In genomic region chr12:132417741-132418140, GRCh38 we compare ENCODE assay signal across 24 cellular contexts.
DNase-seq lines count a peak whose midpoint lies in the region; ATAC-seq, FAIRE-seq and TF ChIP-seq lines count a peak whose summit lies in the region.
"Had no signal": no experiment of that assay in that cellular context is flagged by ENCODE, and none has a peak within 500 bp of the region (broad histone marks: within the 10 kb centered on the region; RNA-seq: fewer than 3 reads in every experiment).

No MANE protein-coding gene starts in this region.

- peak overlapping the region; percentile 80; the same call in 1 of the 2 replicates for H4K8ac ChIP-seq in H1 (ENCODE audit: extremely low read depth, insufficient read depth, low read length)

- H2BK20ac ChIP-seq in H1 (ENCODE audit: low read length) = no peak overlapping the region

- H3K4ac ChIP-seq in H1 (replicated peaks; ENCODE audit: insufficient read length, low read depth, low read length) = no peak overlapping the region

- no peak overlapping the region for H2BK120ac ChIP-seq in H1 (replicated peaks; ENCODE audit: low read depth, low read length)

- no peaks in the 10 kb centered on the region for H3K79me1 ChIP-seq in H1 (ENCODE audit: low read depth, low read length)

- H3K4me3 Mint-ChIP-seq in memory B cell (no peak overlapping the region), WTC11 (no peak overlapping the region)
- H3K4me3 Mint-ChIP-seq: CD4-positive, CD25-positive, alpha-beta regulatory T cell; CD8-positive, alpha-beta T cell; H9 had no signal

- TF ChIP-seq EP300 in HepG2 (IDR thresholded peaks at IDR 0.05; ENCODE audit: low read depth in 2 of 2, low read length in 2 of 2) = no peak
- TF ChIP-seq EP300 in HepG2 (CRISPR knock-in tag; IDR thresholded peaks at IDR 0.05; ENCODE audit: borderline replicate concordance) = no peak
- TF ChIP-seq EP300 in H1 (IDR thresholded peaks at IDR 0.05; ENCODE audit: borderline replicate concordance in 1 of 2, low read depth in 2 of 2, low read length in 2 of 2) = no peak

- H3K4me1 Mint-ChIP-seq in memory B cell (peaks cover 16% of the 10 kb centered on the region), WTC11 (no peaks in the 10 kb centered on the region)

- H3K27ac ChIP-seq in HepG2 (ENCODE audit: extremely low read length, insufficient read depth, low read length) (no peak overlapping the region), right lobe of liver (no peak overlapping the region), H1 (ENCODE audit: low read depth, low read length) (no peak overlapping the region), spleen (no peak overlapping the region)
- H3K27ac ChIP-seq: A549, C4-2B, GM23248 had no signal

- H3K9me3 Mint-ChIP-seq in memory B cell (no peaks in the 10 kb centered on the region), WTC11 (0 out of 2 replicates have a peak, but pooled peaks cover 2% of the 10 kb centered on the region)
- H3K9me3 Mint-ChIP-seq: CD8-positive, alpha-beta T cell had no signal

- H3K23me2 ChIP-seq in H1 (ENCODE audit: low read depth, low read length) = no peaks in the 10 kb centered on the region

- no peak overlapping the region for H3K14ac ChIP-seq in H1 (ENCODE audit: insufficient read length)

- H3K4me2 ChIP-seq in HepG2 (ENCODE audit: low read depth, low read length) (no peak overlapping the region), H1 (ENCODE audit: insufficient read depth in 1 of 2, low read depth in 2 of 2, low read length in 2 of 2) (no peak overlapping the region)
- H3K4me2 ChIP-seq: A549 had no signal

- DNase-seq in HepG2 (ENCODE audit: low spot score) = no peak
- DNase-seq in right lobe of liver = no peak
- DNase-seq in H1 (ENCODE audit: low read depth in 1 of 2, low spot score in 2 of 2) = no peak
- no peak for DNase-seq in memory B cell (ENCODE audit: low spot score in 2 of 2)
- peak; percentile 76 for DNase-seq in spleen
- DNase-seq in DMS153 treated with DMSO at 0.1 percent for 48 hours (lab: John Stamatoyannopoulos, UW; ENCODE audit: unreplicated experiment) = no peak
- DNase-seq in WTC11 (ENCODE audit: low spot score) = no peak
- no peak for DNase-seq in GF-D8 (lab: John Stamatoyannopoulos, UW)
- DNase-seq: 8988T; ACHN; AML-193; Caco-2; CD4-positive, CD25-positive, alpha-beta regulatory T cell; CD8-positive, alpha-beta T cell; DMS153; DND-41; GM23248; H9 had no signal

- no peak for TF ChIP-seq POLR2A in HepG2 (IDR thresholded peaks at IDR 0.05; ENCODE audit: insufficient read depth in 1 of 2, low read depth in 2 of 2, low read length in 2 of 2)
- TF ChIP-seq POLR2A in right lobe of liver (IDR thresholded peaks at IDR 0.05) = no peak
- no peak for TF ChIP-seq POLR2A in H1 (IDR thresholded peaks at IDR 0.05; ENCODE audit: control extremely low read depth in 1 of 2, low read depth in 2 of 2, low read length in 2 of 2)
- TF ChIP-seq POLR2A in spleen (IDR thresholded peaks at IDR 0.05) = no peak

- no peak overlapping the region for H3K56ac ChIP-seq in H1 (replicated peaks; ENCODE audit: insufficient read length, low read depth, low read length)

- POLR2A ChIA-PET in HepG2 (lab: Yijun Ruan, JAX) = no interaction called here
- POLR2A ChIA-PET in H1 (lab: Charles Lee; ENCODE audit: partially characterized antibody) = no interaction called here
- POLR2A ChIA-PET in WTC11 (lab: Charles Lee) = no interaction called here

- FAIRE-seq in HepG2 (lab: Jason Lieb, UNC) (no peak), H1 (lab: Jason Lieb, UNC) (no peak)
- FAIRE-seq: A549, G401.6, GM12878, GM19239 had no signal

- H4K20me1 ChIP-seq in HepG2 (ENCODE audit: insufficient read depth, low read length) (no peaks in the 10 kb centered on the region), H1 (replicated peaks in 1 of 2; ENCODE audit: control insufficient read depth in 1 of 2, insufficient read depth in 2 of 2, low read length in 2 of 2) (peaks cover 0 to 2% of the 10 kb centered on the region in 2 experiments)

- H3K9ac ChIP-seq in HepG2 (ENCODE audit: insufficient read depth, low read depth, low read length) (no peak overlapping the region), H1 (replicated peaks in 1 of 4; ENCODE audit: extremely low read depth in 1 of 4, low read depth in 3 of 4, low read length in 3 of 4) (no peak overlapping the region)
- H3K9ac ChIP-seq: GM23248 had no signal

- no peak overlapping the region for H2AFZ ChIP-seq in HepG2 (ENCODE audit: low read length)
- H2AFZ ChIP-seq in H1 (ENCODE audit: low read length) = no peak overlapping the region
- H2AFZ ChIP-seq: GM23248 had no signal

- H3K79me2 ChIP-seq in HepG2 (ENCODE audit: insufficient read depth, low read length) (no peaks in the 10 kb centered on the region), H1 (ENCODE audit: control insufficient read depth in 1 of 2, insufficient read depth in 2 of 2, low read length in 2 of 2) (no peaks in the 10 kb centered on the region)

- ATAC-seq in HepG2 (no peak), right lobe of liver (no peak), memory B cell (ENCODE audit: low read depth) (no peak), WTC11 (no peak)
- ATAC-seq: A549; CD8-positive, alpha-beta T cell; GM12878; HCT116 had no signal

- no peak overlapping the region for H3K18ac ChIP-seq in H1 (ENCODE audit: extremely low read depth, low read length)

- no peak overlapping the region for H2BK12ac ChIP-seq in H1 (ENCODE audit: low read depth, low read length)

- H3K9me3 ChIP-seq in HepG2 (ENCODE audit: low read length) (no peaks in the 10 kb centered on the region), right lobe of liver (no peaks in the 10 kb centered on the region), H1 (ENCODE audit: insufficient read depth in 2 of 2, low read depth in 1 of 2, low read length in 1 of 2) (no peaks in the 10 kb centered on the region), spleen (no peaks in the 10 kb centered on the region)
- H3K9me3 ChIP-seq: A549, Caco-2 had no signal

- no peak overlapping the region for H2AK5ac ChIP-seq in H1 (ENCODE audit: low read depth, low read length)

- no peaks in the 10 kb centered on the region for H3K36me3 ChIP-seq in HepG2 (replicated peaks in 1 of 2; ENCODE audit: control insufficient read depth in 1 of 2, insufficient read depth in 2 of 2, low read length in 2 of 2)
- H3K36me3 ChIP-seq in right lobe of liver = no peaks in the 10 kb centered on the region
- no peaks in the 10 kb centered on the region for H3K36me3 ChIP-seq in H1 (ENCODE audit: control insufficient read depth in 2 of 4, insufficient read depth in 4 of 4, low read length in 3 of 4)
- H3K36me3 ChIP-seq in spleen = no peaks in the 10 kb centered on the region

- H3K27ac Mint-ChIP-seq in memory B cell (peak overlapping the region; percentile 59), WTC11 (no peak overlapping the region)
- H3K27ac Mint-ChIP-seq: CD8-positive, alpha-beta T cell had no signal

- H3K36me3 Mint-ChIP-seq in memory B cell = no peaks in the 10 kb centered on the region
- no peaks in the 10 kb centered on the region for H3K36me3 Mint-ChIP-seq in WTC11
- H3K36me3 Mint-ChIP-seq: CD4-positive, CD25-positive, alpha-beta regulatory T cell; CD8-positive, alpha-beta T cell had no signal

- H3K4me3 ChIP-seq in HepG2 (replicated peaks in 1 of 3; ENCODE audit: insufficient read depth in 1 of 3, low read depth in 2 of 3, low read length in 3 of 3) (no peak overlapping the region), right lobe of liver (no peak overlapping the region), H1 (ENCODE audit: extremely low read depth in 1 of 4, insufficient read depth in 2 of 4, low read depth in 3 of 4, low read length in 4 of 4) (no peak overlapping the region), spleen (no peak overlapping the region)
- H3K4me3 ChIP-seq: A549, GM12878, GM23248 had no signal

- H2BK15ac ChIP-seq in H1 (ENCODE audit: low read length) = no peak overlapping the region

- intact Hi-C loops in HepG2 (cut with micrococcal nuclease; ENCODE audit: unreplicated experiment) (loop anchor here (5.0 kb wide), 1 partner anchor 105 kb away; no protein-coding TSS in a partner anchor), right lobe of liver (cut with DNase I) (loop anchor here (5.0 to 10.0 kb wide), 3 partner anchors 105 to 227 kb away; no protein-coding TSS in a partner anchor), spleen (cut with DNase I; ENCODE audit: low total_unique reads) (loop anchor here (5.0 to 10.0 kb wide), 2 partner anchors 200 to 263 kb away; partner anchors contain the start of gene P2RX2)

- CTCF ChIA-PET in HepG2 (lab: Yijun Ruan, JAX; ENCODE audit: low intra/inter-chr PET ratio, low total read pairs) = no interaction called here
- CTCF ChIA-PET in H1 (lab: Charles Lee; ENCODE audit: partially characterized antibody) = interaction anchor here (0.7 to 5.2 kb wide), 12 partner anchors 9 to 224 kb away, joined by 3 to 83 read pairs (median 4); no protein-coding TSS in a partner anchor
- CTCF ChIA-PET in WTC11 (lab: Charles Lee) = interaction anchor here (1.0 to 2.0 kb wide), 6 partner anchors 43 to 221 kb away, joined by 3 to 5 read pairs (median 3); no protein-coding TSS in a partner anchor

- BruUV-seq in HepG2 (replicated peaks; lab: Mats Ljungman, UMichigan) = no TSS peak

- TF ChIP-seq CTCF in HepG2 (CRISPR knock-in tag; IDR thresholded peaks at IDR 0.05) = no peak
- no peak for TF ChIP-seq CTCF in right lobe of liver (IDR thresholded peaks at IDR 0.05)
- no peak for TF ChIP-seq CTCF in H1 (IDR thresholded peaks at IDR 0.05; ENCODE audit: control extremely low read depth in 1 of 3, insufficient read depth in 1 of 3, low read depth in 1 of 3, low read length in 3 of 3)
- TF ChIP-seq CTCF in spleen (IDR thresholded peaks at IDR 0.05 in 8 of 11, conservative IDR thresholded peaks at IDR 0.05 in 3 of 11) = no peak
- TF ChIP-seq CTCF in WTC11 (IDR thresholded peaks at IDR 0.05) = no peak

- no peak for TF ChIP-seq RAD21 in HepG2 (CRISPR knock-in tag; IDR thresholded peaks at IDR 0.05)
- TF ChIP-seq RAD21 in H1 (IDR thresholded peaks at IDR 0.05 in 1 of 2, conservative IDR thresholded peaks at IDR 0.05 in 1 of 2; ENCODE audit: low read depth in 2 of 2, low read length in 2 of 2) = no peak

- 16% methylated on average over 14 of the region's 15 CpGs for WGBS in HepG2 (ENCODE audit: low lambda C conversion rate)
- WGBS in right lobe of liver (ENCODE audit: insufficient coverage, low coverage, low lambda C conversion rate, missing lambda C conversion rate) = no CpG with 5 or more reads among the region's 15 CpGs
- 96% methylated on average over 14 of the region's 15 CpGs; no CpG with 5 or more reads in 1 of the 2 experiments for WGBS in H1 (ENCODE audit: extremely low coverage in 1 of 2, insufficient coverage in 1 of 2, insufficient read length in 1 of 2, insufficient replicate concordance in 2 of 2, low coverage in 1 of 2, low lambda C conversion rate in 2 of 2, missing lambda C conversion rate in 1 of 2), 2 experiments
- 86 to 95% (median 89%) methylated on average over 14 to 15 of the region's 15 CpGs for WGBS in spleen, 5 donors

- H2BK5ac ChIP-seq in H1 (ENCODE audit: low read depth, low read length) = no peak overlapping the region

- H3K27me3 ChIP-seq in HepG2 (ENCODE audit: control insufficient read depth in 1 of 2, insufficient read depth in 2 of 2, low read length in 2 of 2) = peaks cover 9 to 64% of the 10 kb centered on the region in 2 experiments
- no peaks in the 10 kb centered on the region for H3K27me3 ChIP-seq in right lobe of liver
- peaks cover 16 to 67% (median 55%) of the 10 kb centered on the region in 4 experiments for H3K27me3 ChIP-seq in H1 (replicated peaks in 1 of 4; ENCODE audit: control insufficient read depth in 3 of 4, extremely low read depth in 1 of 4, insufficient read depth in 3 of 4, low read length in 3 of 4)
- H3K27me3 ChIP-seq in spleen (replicated peaks in 1 of 7) = peaks cover 0 to 38% (median 9%) of the 10 kb centered on the region in 7 donors

- in situ Hi-C loops in HepG2 (cut with HindIII; ENCODE audit: extremely low pct_ligation_motif_present, low pct_unique_long_range_greater_than_20kb) = loop anchor here (5.0 kb wide), 3 partner anchors 105 to 190 kb away; no protein-coding TSS in a partner anchor

- no peak overlapping the region for H4K5ac ChIP-seq in H1 (ENCODE audit: insufficient read length, low read depth, low read length)

- peaks cover 2% of the 10 kb centered on the region for H3K27me3 Mint-ChIP-seq in memory B cell
- peaks cover 67% of the 10 kb centered on the region for H3K27me3 Mint-ChIP-seq in WTC11 (ENCODE audit: low read depth)

- no peak overlapping the region for H4K91ac ChIP-seq in H1 (replicated peaks; ENCODE audit: insufficient read length, low read length)

- H3K4me1 ChIP-seq in HepG2 (ENCODE audit: insufficient read depth, low read length) = peaks cover 24% of the 10 kb centered on the region
- H3K4me1 ChIP-seq in right lobe of liver = peaks cover 0 to 5% (median 0%) of the 10 kb centered on the region in 4 donors
- H3K4me1 ChIP-seq in H1 (replicated peaks in 1 of 4; ENCODE audit: control insufficient read depth in 3 of 4, insufficient read depth in 4 of 4, low read length in 3 of 4) = peaks cover 0 to 2% (median 0%) of the 10 kb centered on the region in 4 experiments; a peak in 3 of 7 replicates
- H3K4me1 ChIP-seq in spleen = peaks cover 9 to 23% (median 16%) of the 10 kb centered on the region in 6 donors

- no peak overlapping the region for H3K23ac ChIP-seq in H1 (ENCODE audit: insufficient read length)
